9 cellular contexts compared by ENCODE assay signal in genomic region chr15:68431037-68431791, GRCh38. TPM values are rescaled to one million over a fixed set of nuclear protein-coding genes. Genes with fewer than 3 reads are reported as not detected.
DNase-seq lines count a peak whose midpoint lies in the region; ATAC-seq and TF ChIP-seq lines count a peak whose summit lies in the region.
"Had no signal": no experiment of that assay in that cellular context is flagged by ENCODE, and none has a peak within 500 bp of the region (broad histone marks: within the 10 kb centered on the region; RNA-seq: fewer than 3 reads in every experiment).

No MANE protein-coding gene starts in this region.

- H3K27ac ChIP-seq in mesendoderm (ENCODE audit: low read depth, low read length), result no peak overlapping the region
- peak overlapping the region in 1 of 4 donors; percentile 14 for H3K27ac ChIP-seq in upper lobe of left lung

- peaks cover 9% of the 10 kb centered on the region for H3K36me3 Mint-ChIP-seq in endothelial cell (ENCODE audit: low read depth, unreplicated experiment)

- no peak overlapping the region for H2BK120ac ChIP-seq in mesendoderm (ENCODE audit: low read depth, low read length)

- H3K4me3 ChIP-seq in mesendoderm (ENCODE audit: low read length) (peak overlapping the region; percentile 24), upper lobe of left lung (peak overlapping the region in 3 of 4 donors; percentile 29 to 47 (median 45))

- no CpG with 5 or more reads among the region's 69 CpGs for WGBS in mesendoderm (ENCODE audit: extremely low coverage, insufficient coverage, low lambda C conversion rate)
- WGBS in upper lobe of left lung, 2 donors, result 0 to 3% methylated on average over 10 to 24 of the region's 69 CpGs

- H3K4me2 ChIP-seq in mesendoderm (ENCODE audit: low read length), result peak overlapping the region; percentile 98

- TF ChIP-seq POLR2A in upper lobe of left lung (IDR thresholded peaks at IDR 0.05), result no peak

- H3K18ac ChIP-seq in mesendoderm (ENCODE audit: low read length), result peak overlapping the region; percentile 19

- no peak overlapping the region for H2BK5ac ChIP-seq in mesendoderm (ENCODE audit: low read length)

- H2BK15ac ChIP-seq in mesendoderm (replicated peaks; ENCODE audit: low read depth), result no peak overlapping the region

- peak overlapping the region; percentile 73 for H3K56ac ChIP-seq in mesendoderm (ENCODE audit: low read length)

- H3K4ac ChIP-seq in mesendoderm (ENCODE audit: low read depth, low read length), result no peak overlapping the region

- no peak overlapping the region for H4K8ac ChIP-seq in mesendoderm (ENCODE audit: low read depth, low read length)

- H3K4me3 Mint-ChIP-seq in endothelial cell (ENCODE audit: unreplicated experiment), result peak overlapping the region; percentile 59

- H3K4me1 ChIP-seq in mesendoderm (ENCODE audit: control insufficient read depth, low read depth, low read length) (peaks cover 3% of the 10 kb centered on the region), upper lobe of left lung (peaks cover 15 to 18% (median 17%) of the 10 kb centered on the region in 4 donors)

- H3K9me3 Mint-ChIP-seq in endothelial cell (ENCODE audit: unreplicated experiment), result no peaks in the 10 kb centered on the region

- TF ChIP-seq CTCF in endothelial cell (IDR thresholded peaks at IDR 0.05; ENCODE audit: unreplicated experiment) (no peak), upper lobe of left lung (IDR thresholded peaks at IDR 0.05) (no peak)

- no peak overlapping the region for H4K5ac ChIP-seq in mesendoderm (ENCODE audit: low read length)

- ATAC-seq in upper lobe of left lung (ENCODE audit: low FRiP score in 2 of 2), result peak in 1 of 2 donors; percentile 86
- no peak for ATAC-seq in GM19395 (IDR thresholded peaks at IDR 0.05; ENCODE audit: unreplicated experiment)
- no peak for ATAC-seq in HG03342 (IDR thresholded peaks at IDR 0.05; ENCODE audit: unreplicated experiment)

- H3K27me3 ChIP-seq in mesendoderm (ENCODE audit: insufficient read depth, low read length, poor library complexity) (peaks cover 12% of the 10 kb centered on the region), upper lobe of left lung (peaks cover 0 to 26% (median 12%) of the 10 kb centered on the region in 4 donors)

- no peaks in the 10 kb centered on the region for H3K79me1 ChIP-seq in mesendoderm (ENCODE audit: low read length)

- H3K9ac ChIP-seq in mesendoderm (ENCODE audit: low read length), result peak overlapping the region; percentile 67

- H3K23ac ChIP-seq in mesendoderm (ENCODE audit: low read length), result peak overlapping the region; percentile 80

- H3K79me2 ChIP-seq in mesendoderm (ENCODE audit: control insufficient read depth, insufficient read depth, low read length), result no peaks in the 10 kb centered on the region

- no peaks in the 10 kb centered on the region for H3K9me3 ChIP-seq in upper lobe of left lung

- DNase-seq in NCI-H2171 (lab: John Stamatoyannopoulos, UW) (peak; percentile 11), NCI-H2171 treated with DMSO at 0.1 percent for 48 hours (lab: John Stamatoyannopoulos, UW) (no peak), endothelial cell (ENCODE audit: low spot score) (peak; percentile 15), mesendoderm (peak; percentile 21), upper lobe of left lung (peak in 1 of 2 donors; percentile 88), NCI-H2081 (lab: John Stamatoyannopoulos, UW) (no peak)
- DNase-seq: C1 segment of cervical spinal cord had no signal

- TF ChIP-seq EP300 in upper lobe of left lung (IDR thresholded peaks at IDR 0.05), result no peak

- H3K27me3 Mint-ChIP-seq in endothelial cell (ENCODE audit: unreplicated experiment), result peaks cover 26% of the 10 kb centered on the region

- no peak overlapping the region for H3K27ac Mint-ChIP-seq in endothelial cell (ENCODE audit: unreplicated experiment)

- H3K36me3 ChIP-seq in mesendoderm (ENCODE audit: control insufficient read depth, insufficient read depth, low read length) (no peaks in the 10 kb centered on the region), upper lobe of left lung (no peaks in the 10 kb centered on the region)

- H2AK5ac ChIP-seq in mesendoderm (ENCODE audit: low read length), result no peak overlapping the region

- H3K4me1 Mint-ChIP-seq in endothelial cell (ENCODE audit: unreplicated experiment), result peaks cover 9% of the 10 kb centered on the region

RNA-seq across cellular contexts. Expression of gene ITGA11, which starts 0.7 kb away (rescaled TPM):
- total RNA-seq in endothelial cell (ENCODE audit: unreplicated experiment), result 0.28 TPM
- polyA plus RNA-seq in mesendoderm (2013, experiment 1 of 2), result 0.10 TPM
- 0.07 TPM for polyA plus RNA-seq in mesendoderm (2013, experiment 2 of 2)
- 1 to 10 TPM in 5 of 6 donors, under 1 TPM in 1; 0.49 to 6.9 (median 1.4) TPM for total RNA-seq in upper lobe of left lung

Comparison
In these comparisons a context has a peak if more than half of its experiments do, and no peak if none do; other contexts are left out.
1. DNase-seq: peak in NCI-H2171 (single experiment), endothelial cell (single experiment) and mesendoderm (single experiment); none in NCI-H2171 treated with DMSO at 0.1 percent for 48 hours (single experiment) and NCI-H2081 (0 of 2).